In genomic region chr5:88875609-88876234, GRCh38 we compare ENCODE assay signal across 9 cellular contexts. TPM values are rescaled to one million over a fixed set of nuclear protein-coding genes. Genes with fewer than 3 reads are reported as not detected.
DNase-seq lines count a peak whose midpoint lies in the region; ATAC-seq and TF ChIP-seq lines count a peak whose summit lies in the region.
"Had no signal": no experiment of that assay in that cellular context is flagged by ENCODE, and none has a peak within 500 bp of the region (broad histone marks: within the 10 kb centered on the region; RNA-seq: fewer than 3 reads in every experiment).

No MANE protein-coding gene starts in this region.

- peak overlapping the region in 1 of 2 donors; percentile 18 for H3K27ac Mint-ChIP-seq in natural killer cell treated with Interleukin-12 subunit alpha and Interleukin-12 subunit beta and Interleukin-15 and Interleukin-18, amount 100 ng/mL, for 72 hours
- H3K27ac Mint-ChIP-seq in natural killer cell, result no peak overlapping the region

- peaks cover 8% of the 10 kb centered on the region for H3K4me1 ChIP-seq in fibroblast of lung (ENCODE audit: control insufficient read depth, extremely low read depth, insufficient read depth, low read length)
- H3K4me1 ChIP-seq: vagina had no signal

- peaks cover 28% of the 10 kb centered on the region for H3K79me2 ChIP-seq in fibroblast of lung (ENCODE audit: control insufficient read depth, insufficient read depth, low read length)

- H4K20me1 ChIP-seq in fibroblast of lung (ENCODE audit: control insufficient read depth, extremely low read depth, insufficient read depth, low read length), result no peaks in the 10 kb centered on the region

- TF ChIP-seq CTCF in natural killer cell (IDR thresholded peaks at IDR 0.05), result no peak
- TF ChIP-seq CTCF in fibroblast of lung (conservative IDR thresholded peaks at IDR 0.05 in 1 of 2, IDR thresholded peaks at IDR 0.05 in 1 of 2; ENCODE audit: low read depth in 1 of 2, low read length in 2 of 2), result no peak

- no peaks in the 10 kb centered on the region for H3K9me3 ChIP-seq in fibroblast of lung (ENCODE audit: control insufficient read depth, insufficient read depth, low read depth, low read length)
- H3K9me3 ChIP-seq: vagina had no signal

- no peak overlapping the region for H3K9ac ChIP-seq in fibroblast of lung (ENCODE audit: insufficient read depth, low read length)

- H3K4me3 Mint-ChIP-seq in natural killer cell treated with Interleukin-12 subunit alpha and Interleukin-12 subunit beta and Interleukin-15 and Interleukin-18, amount 100 ng/mL, for 72 hours, result peak overlapping the region; percentile 30
- H3K4me3 Mint-ChIP-seq in natural killer cell, result no peak overlapping the region

- H2AFZ ChIP-seq in fibroblast of lung (ENCODE audit: low read length), result peak overlapping the region; percentile 47

- intact Hi-C loops in natural killer cell (cut with micrococcal nuclease), result no loop called here

- H3K36me3 Mint-ChIP-seq in natural killer cell treated with Interleukin-12 subunit alpha and Interleukin-12 subunit beta and Interleukin-15 and Interleukin-18, amount 100 ng/mL, for 72 hours, result no peaks in the 10 kb centered on the region
- no peaks in the 10 kb centered on the region for H3K36me3 Mint-ChIP-seq in natural killer cell

- H3K4me1 Mint-ChIP-seq in natural killer cell treated with Interleukin-12 subunit alpha and Interleukin-12 subunit beta and Interleukin-15 and Interleukin-18, amount 100 ng/mL, for 72 hours (ENCODE audit: low read depth in 2 of 2), result peaks cover 9 to 13% of the 10 kb centered on the region in 2 donors
- H3K4me1 Mint-ChIP-seq in natural killer cell, result peaks cover 8% of the 10 kb centered on the region in 2 donors

- no peak for DNase-seq in natural killer cell treated with Interleukin-12 subunit alpha and Interleukin-12 subunit beta and Interleukin-15 and Interleukin-18, amount 100 ng/mL, for 72 hours (ENCODE audit: low spot score)
- DNase-seq in natural killer cell (no peak), MV-4-11 (lab: John Stamatoyannopoulos, UW) (peak; percentile 55), fibroblast of lung (ENCODE audit: low read depth in 2 of 2) (no peak), HK-2 (ENCODE audit: unreplicated experiment) (no peak), NCI-H82 (lab: John Stamatoyannopoulos, UW) (no peak), epidermal melanocyte (ENCODE audit: insufficient read length, low spot score) (no peak)

- no peaks in the 10 kb centered on the region for H3K27me3 Mint-ChIP-seq in natural killer cell treated with Interleukin-12 subunit alpha and Interleukin-12 subunit beta and Interleukin-15 and Interleukin-18, amount 100 ng/mL, for 72 hours
- H3K27me3 Mint-ChIP-seq in natural killer cell (ENCODE audit: low read depth in 2 of 2), result no peaks in the 10 kb centered on the region

- no peaks in the 10 kb centered on the region for H3K36me3 ChIP-seq in fibroblast of lung (ENCODE audit: control insufficient read depth, insufficient read depth, low read length)
- H3K36me3 ChIP-seq: vagina had no signal

- H3K4me2 ChIP-seq in fibroblast of lung (ENCODE audit: extremely low read depth, insufficient read depth, low read length), result peak overlapping the region; percentile 54

- H3K27me3 ChIP-seq in fibroblast of lung (ENCODE audit: control insufficient read depth, insufficient read depth, low read length), result no peaks in the 10 kb centered on the region
- H3K27me3 ChIP-seq: vagina had no signal

- H3K27ac ChIP-seq in fibroblast of lung (ENCODE audit: insufficient read depth, low read length), result peak overlapping the region; percentile 30
- H3K27ac ChIP-seq: vagina had no signal

- H3K4me3 ChIP-seq in fibroblast of lung (replicated peaks in 1 of 4; ENCODE audit: control extremely low read depth in 1 of 4, insufficient read depth in 1 of 4, low read depth in 3 of 4, low read length in 4 of 4), result peak overlapping the region in 1 of 4 experiments; percentile 3
- H3K4me3 ChIP-seq: vagina had no signal

- no peaks in the 10 kb centered on the region for H3K9me3 Mint-ChIP-seq in natural killer cell treated with Interleukin-12 subunit alpha and Interleukin-12 subunit beta and Interleukin-15 and Interleukin-18, amount 100 ng/mL, for 72 hours
- H3K9me3 Mint-ChIP-seq in natural killer cell, result no peaks in the 10 kb centered on the region

- no peak for ATAC-seq in natural killer cell treated with Interleukin-12 subunit alpha and Interleukin-12 subunit beta and Interleukin-15 and Interleukin-18, amount 100 ng/mL, for 72 hours
- no peak for ATAC-seq in natural killer cell
- no peak for ATAC-seq in GM19035 (IDR thresholded peaks at IDR 0.05; ENCODE audit: unreplicated experiment)

RNA-seq across cellular contexts. Expression of gene MEF2C, which starts 7.3 kb away (rescaled TPM):
- 1 to 10 TPM; 3.3 to 3.5 TPM for total RNA-seq in natural killer cell treated with Interleukin-12 subunit alpha and Interleukin-12 subunit beta and Interleukin-15 and Interleukin-18, amount 100 ng/mL, for 72 hours
- total RNA-seq in natural killer cell, result 10 to 100 TPM in 2 of 3 donors, 1 to 10 TPM in 1; 9.2 to 22.0 (median 18.3) TPM
- total RNA-seq in fibroblast of lung, result 5.4 and 12.2 TPM in 2 replicates
- 9.3 and 15.7 TPM in 2 replicates for polyA plus RNA-seq in fibroblast of lung
- polyA plus RNA-seq in fibroblast of lung (2012), result 6.6 and 13.1 TPM in 2 replicates
- polyA minus RNA-seq in fibroblast of lung (ENCODE audit: low replicate concordance), result 34.8 and 73.7 TPM in 2 replicates
